In genomic region chr18:2897448-2898052, GRCh38 we compare ENCODE assay signal across 16 cellular contexts. TPM values are rescaled to one million over a fixed set of nuclear protein-coding genes. Genes with fewer than 3 reads are reported as not detected.
A peak's percentile ranks its signal among the peaks of the same experiment; 100 is the strongest.
DNase-seq lines count a peak whose midpoint lies in the region; ATAC-seq and TF ChIP-seq lines count a peak whose summit lies in the region.
"Had no signal": no experiment of that assay in that cellular context is flagged by ENCODE, and none has a peak within 500 bp of the region (broad histone marks: within the 10 kb centered on the region; RNA-seq: fewer than 3 reads in every experiment).

No MANE protein-coding gene starts in this region.

- TF ChIP-seq POLR2A in sigmoid colon (IDR thresholded peaks at IDR 0.05): no peak

- H3K27ac ChIP-seq in OCI-LY7 (ENCODE audit: low read depth, low read length, poor library complexity, severe bottlenecking): no peak overlapping the region
- no peak overlapping the region for H3K27ac ChIP-seq in endodermal cell (ENCODE audit: low read depth, low read length)
- no peak overlapping the region for H3K27ac ChIP-seq in sigmoid colon
- no peak overlapping the region for H3K27ac ChIP-seq in CD8-positive, alpha-beta memory T cell (ENCODE audit: low read depth, low read length)
- H3K27ac ChIP-seq: KMS-11, SJSA1 had no signal

- H3K9me3 Mint-ChIP-seq in endodermal cell: peaks cover 7% of the 10 kb centered on the region
- no peaks in the 10 kb centered on the region for H3K9me3 Mint-ChIP-seq in CD8-positive, alpha-beta memory T cell

- H3K9me3 ChIP-seq in OCI-LY7 (ENCODE audit: low read length) (no peaks in the 10 kb centered on the region), endodermal cell (ENCODE audit: control insufficient read depth, low read length) (peaks cover 8% of the 10 kb centered on the region), sigmoid colon (no peaks in the 10 kb centered on the region)
- H3K9me3 ChIP-seq in CD8-positive, alpha-beta memory T cell (ENCODE audit: low read length): no peaks in the 10 kb centered on the region
- H3K9me3 ChIP-seq: SJSA1 had no signal

- no peaks in the 10 kb centered on the region for H4K20me1 ChIP-seq in OCI-LY7 (ENCODE audit: insufficient read depth, low read length)

- no peaks in the 10 kb centered on the region for H3K36me3 ChIP-seq in OCI-LY7 (ENCODE audit: insufficient read depth, low read length)
- no peaks in the 10 kb centered on the region for H3K36me3 ChIP-seq in endodermal cell (ENCODE audit: control insufficient read depth, insufficient read depth, low read length)
- H3K36me3 ChIP-seq in sigmoid colon: no peaks in the 10 kb centered on the region
- no peaks in the 10 kb centered on the region for H3K36me3 ChIP-seq in CD8-positive, alpha-beta memory T cell (ENCODE audit: insufficient read depth, low read length)
- H3K36me3 ChIP-seq: SJSA1 had no signal

- no peaks in the 10 kb centered on the region for H3K79me2 ChIP-seq in OCI-LY7 (ENCODE audit: insufficient read depth, low read depth, low read length)

- DNase-seq in activated effector memory CD4-positive, alpha-beta T cell treated with anti-CD3 and anti-CD28 coated beads, Interleukin-2, amount 50 U/mL, for 16 hours: peak; percentile 37
- DNase-seq in activated effector memory CD4-positive, alpha-beta T cell treated with Interleukin-2 at 50 U/mL for 16 hours: no peak
- DNase-seq in OCI-LY7 (ENCODE audit: low spot score): no peak
- DNase-seq in endodermal cell: peak; percentile 24
- peak; percentile 20 for DNase-seq in sigmoid colon
- DNase-seq in NCI-H2107 (lab: John Stamatoyannopoulos, UW): no peak
- DNase-seq in CD8-positive, alpha-beta memory T cell: no peak
- DNase-seq: 8988T, NCI-H1417, NCI-H1930, NCI-H2171 treated with DMSO at 0.1 percent for 48 hours, RPMI8226 had no signal

- TF ChIP-seq CTCF in OCI-LY7 (conservative IDR thresholded peaks at IDR 0.05; ENCODE audit: low read length) (no peak), endodermal cell (conservative IDR thresholded peaks at IDR 0.05) (no peak), sigmoid colon (IDR thresholded peaks at IDR 0.05) (no peak)

- no peak overlapping the region for H3K4me2 ChIP-seq in OCI-LY7 (ENCODE audit: low read length)
- H3K4me2 ChIP-seq: KMS-11 had no signal

- no peaks in the 10 kb centered on the region for H3K9me2 ChIP-seq in OCI-LY7 (ENCODE audit: insufficient read depth, low read length)

- WGBS in endodermal cell (ENCODE audit: insufficient coverage in 1 of 2, insufficient read length in 1 of 2), 2 experiments: 81 to 93% methylated on average over 6 to 9 of the region's 9 CpGs
- 90% methylated on average over 9 of the region's 9 CpGs for WGBS in sigmoid colon, 2 donors

- peaks cover 26% of the 10 kb centered on the region for H3K27me3 ChIP-seq in endodermal cell (ENCODE audit: control insufficient read depth, insufficient read depth, low read length, poor library complexity, severe bottlenecking)
- H3K27me3 ChIP-seq in sigmoid colon: no peaks in the 10 kb centered on the region
- H3K27me3 ChIP-seq in CD8-positive, alpha-beta memory T cell (ENCODE audit: insufficient read depth, low read length, poor library complexity, severe bottlenecking): no peaks in the 10 kb centered on the region
- H3K27me3 ChIP-seq: SJSA1 had no signal

- H3K4me3 Mint-ChIP-seq in endodermal cell: no peak overlapping the region
- H3K4me3 Mint-ChIP-seq in CD8-positive, alpha-beta memory T cell: no peak overlapping the region

- no TSS peak for BruUV-seq in OCI-LY7 (replicated peaks; lab: Mats Ljungman, UMichigan)

- peaks cover 35% of the 10 kb centered on the region for H3K4me1 Mint-ChIP-seq in endodermal cell
- H3K4me1 Mint-ChIP-seq in CD8-positive, alpha-beta memory T cell: peaks cover 0 to 16% (median 8%) of the 10 kb centered on the region in 3 donors

- H3K9ac ChIP-seq in endodermal cell (ENCODE audit: extremely low read depth, low read length, poor library complexity, severe bottlenecking): no peak overlapping the region
- H3K9ac ChIP-seq: KMS-11 had no signal

- no peak overlapping the region for H3K4me3 ChIP-seq in OCI-LY7 (ENCODE audit: low read depth, low read length, poor library complexity, severe bottlenecking)
- no peak overlapping the region for H3K4me3 ChIP-seq in endodermal cell (ENCODE audit: low read length)
- H3K4me3 ChIP-seq in sigmoid colon: no peak overlapping the region
- no peak overlapping the region for H3K4me3 ChIP-seq in CD8-positive, alpha-beta memory T cell (ENCODE audit: low read length)
- H3K4me3 ChIP-seq: GM12878, SJSA1 had no signal

- ATAC-seq in GM19452 (IDR thresholded peaks at IDR 0.05; ENCODE audit: unreplicated experiment): no peak

- H3K27ac Mint-ChIP-seq in endodermal cell: no peak overlapping the region
- peak overlapping the region in 1 of 8 donors; percentile 59 for H3K27ac Mint-ChIP-seq in CD8-positive, alpha-beta memory T cell

- intact Hi-C loops in OCI-LY7 (cut with micrococcal nuclease; ENCODE audit: unreplicated experiment) (no loop called here), sigmoid colon (cut with DNase I) (no loop called here)

- POLR2A ChIA-PET in OCI-LY7 (lab: Charles Lee): no interaction called here
- POLR2A ChIA-PET in CD8-positive, alpha-beta memory T cell (lab: Charles Lee): no interaction called here

- no peak for TF ChIP-seq EP300 in sigmoid colon (IDR thresholded peaks at IDR 0.05)

- peaks cover 10% of the 10 kb centered on the region for H3K4me1 ChIP-seq in OCI-LY7 (ENCODE audit: insufficient read depth, low read length, poor library complexity, severe bottlenecking)
- H3K4me1 ChIP-seq in endodermal cell (ENCODE audit: control insufficient read depth, insufficient read depth, low read length): peaks cover 14% of the 10 kb centered on the region
- peaks cover 0 to 1% (median 0%) of the 10 kb centered on the region in 4 donors for H3K4me1 ChIP-seq in sigmoid colon
- H3K4me1 ChIP-seq in CD8-positive, alpha-beta memory T cell (ENCODE audit: insufficient read depth, low read length): peaks cover 6% of the 10 kb centered on the region
- H3K4me1 ChIP-seq: SJSA1 had no signal

- H2AFZ ChIP-seq in OCI-LY7 (ENCODE audit: low read length): peak overlapping the region; percentile 49; the same call in 1 of the 2 replicates

- no peaks in the 10 kb centered on the region for H3K36me3 Mint-ChIP-seq in endodermal cell (ENCODE audit: low read depth)
- peaks cover 0 to 5% (median 0%) of the 10 kb centered on the region in 3 donors for H3K36me3 Mint-ChIP-seq in CD8-positive, alpha-beta memory T cell

- peaks cover 27% of the 10 kb centered on the region for H3K27me3 Mint-ChIP-seq in endodermal cell (ENCODE audit: insufficient read depth)
- H3K27me3 Mint-ChIP-seq in CD8-positive, alpha-beta memory T cell: peaks cover 0 to 3% of the 10 kb centered on the region in 2 donors

- CTCF ChIA-PET in OCI-LY7 (lab: Charles Lee; ENCODE audit: unreplicated experiment): interaction anchor here (1.4 kb wide), 1 partner anchor 90 kb away, joined by 3 read pairs; no protein-coding TSS in a partner anchor
- CTCF ChIA-PET in CD8-positive, alpha-beta memory T cell (lab: Charles Lee): no interaction called here

RNA-seq across cellular contexts. Expression of gene EMILIN2, which starts 50.7 kb away (rescaled TPM):
- 0.46 and 1.4 TPM in 2 replicates for total RNA-seq in OCI-LY7 (2014; rRNA removed; shearing (Covaris generic))
- 0.15 and 0.39 TPM in 2 replicates for total RNA-seq in OCI-LY7 (2022)
- total RNA-seq in endodermal cell: 10 to 100 TPM; 14.2 to 16.8 TPM
- polyA plus RNA-seq in endodermal cell (2013, experiment 1 of 2): 7.2 TPM
- 5.8 TPM for polyA plus RNA-seq in endodermal cell (2013, experiment 2 of 2)
- total RNA-seq in sigmoid colon: 10 to 100 TPM in 2 of 4 donors, 1 to 10 TPM in 2; 6.1 to 12.0 (median 10.4) TPM
- polyA plus RNA-seq in sigmoid colon: 10 to 100 TPM in 1 of 3 donors, 1 to 10 TPM in 2; 4.8 to 12.0 (median 9.5) TPM
- total RNA-seq in CD8-positive, alpha-beta memory T cell: 10 to 100 TPM; 22.7 to 27.8 TPM
- polyA plus RNA-seq in CD8-positive, alpha-beta memory T cell: 4.5 TPM

Comparison
In these comparisons a context has a peak if more than half of its experiments do, and no peak if none do; other contexts are left out.
1. DNase-seq: peak in activated effector memory CD4-positive, alpha-beta T cell treated with anti-CD3 and anti-CD28 coated beads, Interleukin-2, amount 50 U/mL, for 16 hours (single experiment), endodermal cell (single experiment) and sigmoid colon (single experiment); none in activated effector memory CD4-positive, alpha-beta T cell treated with Interleukin-2 at 50 U/mL for 16 hours (single experiment), OCI-LY7 (single experiment), NCI-H2107 (single experiment) and CD8-positive, alpha-beta memory T cell (0 of 5).